Comparison of ENCODE assay signal across 8 cellular contexts in genomic region chr12:132084681-132085635, GRCh38. TPM values are rescaled to one million over a fixed set of nuclear protein-coding genes. Genes with fewer than 3 reads are reported as not detected.
DNase-seq lines count a peak whose midpoint lies in the region; ATAC-seq and TF ChIP-seq lines count a peak whose summit lies in the region.

No MANE protein-coding gene starts in this region.

- peaks cover 5 to 18% of the 10 kb centered on the region in 2 donors for H3K4me1 ChIP-seq in adrenal gland (replicated peaks in 1 of 2)
- H3K4me1 ChIP-seq in right atrium auricular region: peaks cover 0 to 19% of the 10 kb centered on the region in 2 donors

- peak overlapping the region; percentile 69 to 98 (median 89) for H3K27ac ChIP-seq in adrenal gland
- peak overlapping the region; percentile 89 to 93 for H3K27ac ChIP-seq in right atrium auricular region

- no peaks in the 10 kb centered on the region for H3K36me3 ChIP-seq in adrenal gland (replicated peaks in 1 of 2)
- no peaks in the 10 kb centered on the region for H3K36me3 ChIP-seq in right atrium auricular region

- intact Hi-C loops in adrenal gland (cut with DNase I): no loop called here

- peak; percentile 19 for DNase-seq in G401 (ENCODE audit: low spot score)
- peak; percentile 69 to 85 (median 79) for DNase-seq in adrenal gland
- peak; percentile 74 for DNase-seq in right atrium auricular region (ENCODE audit: low spot score)
- DNase-seq in retinal pigment epithelial cell (ENCODE audit: low read depth): peak; percentile 13

- 8 to 77% (median 13%) methylated on average over 3 to 51 of the region's 51 CpGs for WGBS in adrenal gland, 4 donors

- H3K27me3 ChIP-seq in adrenal gland (no peaks in the 10 kb centered on the region), right atrium auricular region (no peaks in the 10 kb centered on the region)

- ATAC-seq in HG03378 (IDR thresholded peaks at IDR 0.05; ENCODE audit: unreplicated experiment): peak; percentile 34
- peak; percentile 58 for ATAC-seq in SK-N-SH treated with all-trans-retinoic acid at 6 μM for 48 hours
- ATAC-seq in HG02885 (IDR thresholded peaks at IDR 0.05; ENCODE audit: poor library complexity, unreplicated experiment): no peak
- no peak for ATAC-seq in HG02884 (IDR thresholded peaks at IDR 0.05; ENCODE audit: unreplicated experiment)

- H3K9me3 ChIP-seq in adrenal gland (replicated peaks in 1 of 3) (no peaks in the 10 kb centered on the region), right atrium auricular region (no peaks in the 10 kb centered on the region)

- TF ChIP-seq CTCF in adrenal gland (IDR thresholded peaks at IDR 0.05) (no peak), right atrium auricular region (IDR thresholded peaks at IDR 0.05) (no peak), retinal pigment epithelial cell (conservative IDR thresholded peaks at IDR 0.05; ENCODE audit: low read depth, low read length) (no peak)

- H3K4me3 ChIP-seq in adrenal gland (peak overlapping the region in 3 of 4 donors; percentile 62 to 87 (median 80)), right atrium auricular region (peak overlapping the region; percentile 92 to 94), retinal pigment epithelial cell (ENCODE audit: low read length) (peak overlapping the region; percentile 72)

- in situ Hi-C loops in G401 (cut with HindIII; ENCODE audit: low sequenced_read_pairs): no loop called here

- peak in 1 of 2 donors; percentile 24 for TF ChIP-seq POLR2A in adrenal gland (IDR thresholded peaks at IDR 0.05)

TF ChIP-seq in SK-N-SH treated with all-trans-retinoic acid at 6 μM for 48 hours, 23 proteins besides CTCF, POLR2A, EP300 and RAD21:
- no peak for TF ChIP-seq TOX (CRISPR knock-in tag; IDR thresholded peaks at IDR 0.05; ENCODE audit: borderline replicate concordance)
- no peak for TF ChIP-seq GLIS3 (CRISPR knock-in tag; IDR thresholded peaks at IDR 0.05)
- TF ChIP-seq ZC3H10 (CRISPR knock-in tag; IDR thresholded peaks at IDR 0.05): no peak
- TF ChIP-seq CSDC2 (CRISPR knock-in tag; IDR thresholded peaks at IDR 0.05): no peak
- TF ChIP-seq TSHZ2 (CRISPR knock-in tag; IDR thresholded peaks at IDR 0.05): no peak
- no peak for TF ChIP-seq ESRRG (CRISPR knock-in tag; IDR thresholded peaks at IDR 0.05)
- no peak for TF ChIP-seq ZNF8 (CRISPR knock-in tag; IDR thresholded peaks at IDR 0.05)
- no peak for TF ChIP-seq CREB5 (CRISPR knock-in tag; IDR thresholded peaks at IDR 0.05; ENCODE audit: low read depth)
- no peak for TF ChIP-seq SNAI2 (CRISPR knock-in tag; IDR thresholded peaks at IDR 0.05)
- no peak for TF ChIP-seq POU6F1 (CRISPR knock-in tag; IDR thresholded peaks at IDR 0.05; ENCODE audit: borderline replicate concordance, low read depth)
- TF ChIP-seq PPARA (CRISPR knock-in tag; IDR thresholded peaks at IDR 0.05; ENCODE audit: borderline replicate concordance): no peak
- no peak for TF ChIP-seq BACH2 (CRISPR knock-in tag; IDR thresholded peaks at IDR 0.05; ENCODE audit: borderline replicate concordance)
- no peak for TF ChIP-seq RARB (CRISPR knock-in tag; IDR thresholded peaks at IDR 0.05)

RNA-seq across cellular contexts. Expression of gene DDX51, which starts 59.2 kb away (rescaled TPM):
- total RNA-seq in G401 (2014; rRNA removed; shearing (Covaris generic)): 24.9 and 28.9 TPM in 2 replicates
- total RNA-seq in adrenal gland (10 to 100 TPM; 10.2 to 22.5 (median 14.3) TPM), right atrium auricular region (1 to 10 TPM; 6.6 to 8.0 TPM)
- polyA plus RNA-seq in adrenal gland: 10 to 100 TPM in 2 of 3 donors, 1 to 10 TPM in 1; 7.5 to 64.4 (median 29.9) TPM

RNA-seq across cellular contexts. Expression of gene NOC4L, which starts 59.3 kb away (rescaled TPM):
- total RNA-seq in G401 (2014; rRNA removed; shearing (Covaris generic)): 40.0 and 44.1 TPM in 2 replicates
- 10 to 100 TPM in 7 of 8 donors, 1 to 10 TPM in 1; 9.2 to 30.9 (median 17.5) TPM for total RNA-seq in adrenal gland
- 10 to 100 TPM in 2 of 3 donors, 1 to 10 TPM in 1; 4.7 to 51.5 (median 47.7) TPM for polyA plus RNA-seq in adrenal gland
- total RNA-seq in right atrium auricular region: 1 to 10 TPM; 6.9 to 9.9 TPM

Comparison
In these comparisons a context has a peak if more than half of its experiments do, and no peak if none do; other contexts are left out.
1. DNase-seq: peak in every context shown above with its lines; median percentile 79 in adrenal gland; 74 in right atrium auricular region; 19 in G401; 13 in retinal pigment epithelial cell.
2. ATAC-seq: peak in HG03378 (single experiment) and SK-N-SH treated with all-trans-retinoic acid at 6 μM for 48 hours (single experiment); none in HG02885 (single experiment) and HG02884 (single experiment).
3. Peak in every context shown above with its lines, with median percentiles within 50 percentile points of each other: H3K4me3 ChIP-seq.